Comparison of ENCODE assay signal across 1 cellular context in the genomic region with DNA sequence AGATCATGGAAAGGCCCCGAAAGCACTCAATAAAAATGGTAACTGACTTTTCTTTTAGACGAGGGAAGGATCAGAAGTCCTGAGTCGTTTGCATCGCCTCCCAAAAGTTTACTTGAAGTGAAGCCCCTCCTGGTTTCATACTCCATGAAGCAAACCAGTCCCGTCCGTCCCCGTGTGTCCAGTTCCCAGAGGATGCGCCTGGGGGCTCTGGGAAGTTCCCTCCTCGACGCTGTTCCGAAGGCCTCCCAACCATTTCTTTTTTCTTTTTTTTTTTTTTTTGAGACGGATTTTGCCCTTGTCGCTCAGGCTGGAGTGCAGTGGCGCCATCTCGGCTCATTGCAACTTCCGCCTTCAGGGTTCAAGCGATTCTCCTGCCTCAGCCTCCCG.
TF ChIP-seq lines count a peak whose summit lies in the region.

No MANE protein-coding gene starts in this region.

TF ChIP-seq in H1, 55 proteins besides CTCF, POLR2A, EP300 and RAD21:
- TF ChIP-seq CTBP2 (IDR thresholded peaks at IDR 0.05; ENCODE audit: borderline replicate concordance, insufficient read depth, insufficient read length, low read length) (no peak), RXRA (IDR thresholded peaks at IDR 0.05; ENCODE audit: insufficient read depth, low read depth, low read length) (no peak), GTF2F1 (IDR thresholded peaks at IDR 0.05; ENCODE audit: borderline replicate concordance, low read depth, low read length) (no peak), HDAC6 (IDR thresholded peaks at IDR 0.05; ENCODE audit: low read depth, low read length) (no peak), HDAC2 (IDR thresholded peaks at IDR 0.05; ENCODE audit: borderline replicate concordance in 1 of 2, low read depth in 2 of 2, low read length in 2 of 2) (no peak), NANOG (IDR thresholded peaks at IDR 0.05; ENCODE audit: insufficient read depth, low read depth, low read length, poor library complexity, severe bottlenecking) (no peak), SIX5 (IDR thresholded peaks at IDR 0.05; ENCODE audit: low read depth, low read length) (no peak), PHF8 (conservative IDR thresholded peaks at IDR 0.05; ENCODE audit: low read depth, low read length) (no peak), GABPA (IDR thresholded peaks at IDR 0.05; ENCODE audit: borderline replicate concordance, insufficient read depth, low read length) (no peak)
